ENCODE assay signal across 18 cellular contexts in the genomic region with DNA sequence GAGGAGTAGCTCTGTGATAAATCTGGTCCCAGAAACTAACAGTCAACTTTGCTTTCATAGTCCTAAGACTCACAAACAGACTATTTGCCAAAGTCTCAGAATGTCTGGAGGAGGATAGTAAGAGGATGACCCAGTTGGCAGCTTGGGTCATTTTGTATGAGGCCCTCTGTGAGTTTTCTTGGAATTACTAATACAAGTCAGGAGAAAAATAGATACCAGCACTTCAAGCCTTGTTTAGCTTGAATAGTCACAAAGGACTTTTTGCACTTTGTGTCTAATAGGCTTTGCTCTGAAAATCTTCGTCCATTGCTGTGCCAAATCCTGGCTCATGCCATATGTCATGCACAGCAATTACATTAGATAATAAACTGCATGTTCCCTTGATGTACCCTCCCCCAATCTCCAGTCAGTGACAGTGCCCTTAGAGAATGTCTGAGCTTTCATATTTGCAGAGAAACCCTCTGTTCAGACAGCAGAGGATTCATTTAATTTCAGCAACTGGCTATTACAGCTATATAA.
DNase-seq lines count a peak whose midpoint lies in the region; ATAC-seq and TF ChIP-seq lines count a peak whose summit lies in the region.
"Had no signal": no experiment of that assay in that cellular context is flagged by ENCODE, and none has a peak within 500 bp of the region (broad histone marks: within the 10 kb centered on the region; RNA-seq: fewer than 3 reads in every experiment).

No MANE protein-coding gene starts in this region.

- H2AFZ ChIP-seq in neuronal stem cell (ENCODE audit: low read length) = peak overlapping the region; percentile 21

- H3K27me3 ChIP-seq in neuronal stem cell (ENCODE audit: control insufficient read depth in 3 of 3, insufficient read depth in 3 of 3, low read depth in 1 of 3, low read length in 3 of 3) (no peaks in the 10 kb centered on the region), gastrocnemius medialis (no peaks in the 10 kb centered on the region)
- H3K27me3 ChIP-seq: esophagus squamous epithelium, left lung had no signal

- no peak overlapping the region for H3K18ac ChIP-seq in neuronal stem cell (ENCODE audit: low read length)

- no peak overlapping the region for H3K23ac ChIP-seq in neuronal stem cell (ENCODE audit: low read depth, low read length, poor library complexity)

- intact Hi-C loops in gastrocnemius medialis (cut with DNase I; ENCODE audit: low total_unique reads) = no loop called here

- DNase-seq in G401 (ENCODE audit: low spot score) = peak; percentile 68
- DNase-seq in NCI-H524 (lab: John Stamatoyannopoulos, UW) = peak; percentile 77 to 94
- DNase-seq in fibroblast of gingiva (ENCODE audit: low read depth) = peak; percentile 32
- DNase-seq in neuronal stem cell (ENCODE audit: low spot score) = no peak
- no peak for DNase-seq in gastrocnemius medialis
- DNase-seq: DMS153; esophagus squamous epithelium; HFFc6; hypothalamus; KG1; left lung; naive thymus-derived CD8-positive, alpha-beta T cell; NCI-H1105 treated with DMSO at 0.1 percent for 48 hours; NCI-H526 had no signal

- no CpG with 5 or more reads among the region's 1 CpG for WGBS in neuronal stem cell (ENCODE audit: extremely low coverage in 2 of 2, insufficient read length in 2 of 2, insufficient replicate concordance in 1 of 2), 2 donors

- H2AK5ac ChIP-seq in neuronal stem cell (ENCODE audit: low read depth, low read length) = no peak overlapping the region

- H4K8ac ChIP-seq in neuronal stem cell (ENCODE audit: low read depth, low read length) = no peak overlapping the region

- no peak overlapping the region for H2BK5ac ChIP-seq in neuronal stem cell (ENCODE audit: low read length)

- TF ChIP-seq CTCF in gastrocnemius medialis (IDR thresholded peaks at IDR 0.05 in 4 of 5, conservative IDR thresholded peaks at IDR 0.05 in 1 of 5) = no peak

- TF ChIP-seq POLR2A in gastrocnemius medialis (IDR thresholded peaks at IDR 0.05) = no peak

- ATAC-seq in GM18870 (IDR thresholded peaks at IDR 0.05; ENCODE audit: unreplicated experiment) = no peak
- no peak for ATAC-seq in GM18519 (IDR thresholded peaks at IDR 0.05; ENCODE audit: low FRiP score, unreplicated experiment)
- ATAC-seq in HG03025 (IDR thresholded peaks at IDR 0.05; ENCODE audit: low FRiP score, unreplicated experiment) = no peak
- no peak for ATAC-seq in gastrocnemius medialis
- ATAC-seq: left lung; naive thymus-derived CD8-positive, alpha-beta T cell had no signal

- H2BK120ac ChIP-seq in neuronal stem cell (ENCODE audit: low read depth, low read length) = no peak overlapping the region

- no peak overlapping the region for H3K4ac ChIP-seq in neuronal stem cell (ENCODE audit: low read length)

- no peak overlapping the region for H4K91ac ChIP-seq in neuronal stem cell (ENCODE audit: low read depth, low read length, poor library complexity)

- no peak overlapping the region for H3K14ac ChIP-seq in neuronal stem cell (ENCODE audit: low read length)

- no peak overlapping the region for H3K27ac ChIP-seq in neuronal stem cell (replicated peaks; ENCODE audit: low read length)
- H3K27ac ChIP-seq in gastrocnemius medialis = no peak overlapping the region
- H3K27ac ChIP-seq: esophagus squamous epithelium, HL-60, left lung had no signal

- H3K4me3 ChIP-seq in neuronal stem cell (ENCODE audit: low read length in 2 of 2) (no peak overlapping the region), gastrocnemius medialis (no peak overlapping the region)
- H3K4me3 ChIP-seq: esophagus squamous epithelium, left lung had no signal

- no peak overlapping the region for H2BK12ac ChIP-seq in neuronal stem cell (ENCODE audit: low read length)

- H2BK15ac ChIP-seq in neuronal stem cell (ENCODE audit: low read length) = no peak overlapping the region

- no peaks in the 10 kb centered on the region for H3K36me3 ChIP-seq in neuronal stem cell (replicated peaks in 1 of 2; ENCODE audit: control insufficient read depth in 2 of 2, insufficient read depth in 2 of 2, low read length in 2 of 2)
- no peaks in the 10 kb centered on the region for H3K36me3 ChIP-seq in gastrocnemius medialis
- H3K36me3 ChIP-seq: esophagus squamous epithelium, left lung had no signal

- H3K79me1 ChIP-seq in neuronal stem cell (ENCODE audit: low read depth, low read length) = no peaks in the 10 kb centered on the region

- no peak overlapping the region for H3K9ac ChIP-seq in neuronal stem cell (ENCODE audit: low read depth, low read length, poor library complexity)

- H3K4me1 ChIP-seq in neuronal stem cell (ENCODE audit: control insufficient read depth in 2 of 2, insufficient read depth in 1 of 2, low read depth in 1 of 2, low read length in 2 of 2) = peaks cover 14 to 30% of the 10 kb centered on the region in 2 donors
- peaks cover 7 to 10% of the 10 kb centered on the region in 2 donors for H3K4me1 ChIP-seq in gastrocnemius medialis
- H3K4me1 ChIP-seq: esophagus squamous epithelium, left lung had no signal

- peaks cover 0 to 9% of the 10 kb centered on the region in 2 donors for H3K9me3 ChIP-seq in neuronal stem cell (replicated peaks in 1 of 2; ENCODE audit: control insufficient read depth in 2 of 2, insufficient read depth in 1 of 2, low read depth in 1 of 2, low read length in 2 of 2)
- H3K9me3 ChIP-seq in gastrocnemius medialis = no peaks in the 10 kb centered on the region
- H3K9me3 ChIP-seq: esophagus squamous epithelium had no signal

- in situ Hi-C loops in G401 (cut with HindIII; ENCODE audit: low sequenced_read_pairs) (no loop called here), gastrocnemius medialis (cut with MboI; ENCODE audit: low sequenced_read_pairs in 4 of 4) (no loop called here)

- no peak overlapping the region for H3K4me2 ChIP-seq in neuronal stem cell (ENCODE audit: insufficient read depth, low read length, poor library complexity, severe bottlenecking)

Comparison
In these comparisons a context has a peak if more than half of its experiments do, and no peak if none do; other contexts are left out.
1. DNase-seq: peak in G401 (single experiment), NCI-H524 (2 of 2) and fibroblast of gingiva (single experiment); none in neuronal stem cell (single experiment) and gastrocnemius medialis (0 of 2).